In genomic region chr11:66638177-66639065, GRCh38 we compare ENCODE assay signal across 8 cellular contexts. TPM values are rescaled to one million over a fixed set of nuclear protein-coding genes. Genes with fewer than 3 reads are reported as not detected.
DNase-seq lines count a peak whose midpoint lies in the region; ATAC-seq and TF ChIP-seq lines count a peak whose summit lies in the region.

Gene RBM4 (plus strand): TSS chr11:66638703. CDS start chr11:66639712, 1,009 bp downstream.

- POLR2A ChIA-PET in IMR-90 (lab: Charles Lee; ENCODE audit: unreplicated experiment), result interaction anchor here (0.6 to 2.3 kb wide), 6 partner anchors 11 to 71 kb away, joined by 3 to 17 read pairs (median 6); no protein-coding TSS in a partner anchor

- H2BK5ac ChIP-seq in IMR-90 (ENCODE audit: low read depth, low read length, poor library complexity, severe bottlenecking), result peak within 1 kb of the TSS; percentile 75

- TF ChIP-seq CTCF in IMR-90 (conservative IDR thresholded peaks at IDR 0.05; ENCODE audit: low read depth, low read length), result no peak; the same call in 1 of the 2 replicates

- H3K4ac ChIP-seq in IMR-90 (ENCODE audit: low read depth, low read length), result peak within 1 kb of the TSS; percentile 96

- ATAC-seq in GM21528 (IDR thresholded peaks at IDR 0.05; ENCODE audit: low FRiP score, unreplicated experiment), result peak; percentile 94
- peak; percentile 95 for ATAC-seq in IMR-90 (ENCODE audit: low read depth)

- H4K91ac ChIP-seq in IMR-90 (ENCODE audit: insufficient read depth, low read depth, low read length), result peak within 1 kb of the TSS; percentile 92

- H3K79me1 ChIP-seq in IMR-90 (ENCODE audit: low read depth in 1 of 2, low read length in 2 of 2), result peaks cover 7 to 75% of the 10 kb centered on the region in 2 experiments; a peak in 2 of 4 replicates

- peak within 1 kb of the TSS; percentile 77 for H4K5ac ChIP-seq in IMR-90 (ENCODE audit: low read depth, low read length)

- H2AFZ ChIP-seq in IMR-90 (replicated peaks; ENCODE audit: low read length, poor library complexity), result peak within 1 kb of the TSS; percentile 89

- peaks cover 7% of the 10 kb centered on the region; the same call in 1 of the 2 replicates for H3K9me1 ChIP-seq in IMR-90 (ENCODE audit: insufficient read depth, low read length)

- H3K4me1 ChIP-seq in IMR-90 (ENCODE audit: control insufficient read depth, insufficient read depth, low read length), result peaks cover 17% of the 10 kb centered on the region

- peak within 1 kb of the TSS; percentile 76 for H3K4me3 ChIP-seq in IMR-90 (ENCODE audit: insufficient read depth, low read depth, low read length)

- no peak within 1 kb of the TSS for H2BK20ac ChIP-seq in IMR-90 (ENCODE audit: low read depth, low read length)

- 0% methylated on average over 41 of the region's 63 CpGs; no CpG with 5 or more reads in 1 of the 2 experiments for WGBS in IMR-90 (ENCODE audit: extremely low coverage in 2 of 2, insufficient read length in 1 of 2), 2 experiments

- peak within 1 kb of the TSS; percentile 88 for H3K9ac ChIP-seq in IMR-90 (ENCODE audit: low read depth, low read length)

- H3K23ac ChIP-seq in IMR-90 (ENCODE audit: low read depth, low read length), result peak within 1 kb of the TSS; percentile 94

- peak within 1 kb of the TSS; percentile 47 for H3K18ac ChIP-seq in IMR-90 (ENCODE audit: low read depth, low read length)

- peak within 1 kb of the TSS; percentile 91 for H2AK5ac ChIP-seq in IMR-90 (ENCODE audit: low read depth, low read length)

- peak within 1 kb of the TSS; percentile 98 for H3K14ac ChIP-seq in IMR-90 (replicated peaks; ENCODE audit: low read depth, low read length)

- in situ Hi-C loops in IMR-90 (cut with MboI; ENCODE audit: low sequenced_read_pairs), result no loop called here

- peaks cover 19% of the 10 kb centered on the region for H3K36me3 ChIP-seq in IMR-90 (ENCODE audit: control insufficient read depth, insufficient read depth, low read length)

- H3K56ac ChIP-seq in IMR-90 (ENCODE audit: extremely low read depth, insufficient read depth, low read length), result peak within 1 kb of the TSS; percentile 67

- DNase-seq in DMS114 treated with DMSO at 0.1 percent for 48 hours (lab: John Stamatoyannopoulos, UW; ENCODE audit: unreplicated experiment) (peak; percentile 100), IMR-90 (peak; percentile 100), OCI-M1 (lab: John Stamatoyannopoulos, UW) (peak; percentile 99), activated T-cell treated with anti-CD3 and anti-CD28 coated beads for 24 hours (ENCODE audit: low read depth) (peak; percentile 96), epidermal melanocyte (ENCODE audit: insufficient read length, low spot score) (peak; percentile 98), middle frontal gyrus (ENCODE audit: extremely low spot score, low spot score) (peak; percentile 100)
- peak; percentile 82 to 90 for DNase-seq in stimulated activated CD8-positive, alpha-beta memory T cell treated with anti-CD3 and anti-CD28 coated beads, Interleukin-2, amount 100 ng/mL, for 48 hours (ENCODE audit: low read depth in 2 of 2)

- BruUV-seq in IMR-90 (replicated peaks; lab: Mats Ljungman, UMichigan), result TSS peak; percentile 38

- no peak within 1 kb of the TSS for H2BK15ac ChIP-seq in IMR-90 (ENCODE audit: low read depth, low read length)

- CTCF ChIA-PET in IMR-90 (lab: Yijun Ruan, JAX), result interaction anchor here (0.5 to 1.6 kb wide), 5 partner anchors 20 to 290 kb away, joined by 3 to 6 read pairs (median 3); partner anchors contain the start of genes CCDC87 and CCS

- peak within 1 kb of the TSS; percentile 87 for H3K27ac ChIP-seq in IMR-90 (ENCODE audit: insufficient read depth, low read length)

- peak within 1 kb of the TSS; percentile 65 to 96 for H4K8ac ChIP-seq in IMR-90 (ENCODE audit: low read depth in 2 of 2, low read length in 2 of 2)

- H3K4me2 ChIP-seq in IMR-90 (ENCODE audit: low read depth, low read length), result peak within 1 kb of the TSS; percentile 93

- peak; percentile 93 for TF ChIP-seq POLR2A in IMR-90 (IDR thresholded peaks at IDR 0.05; ENCODE audit: low read depth, low read length)

- H3K27me3 ChIP-seq in IMR-90 (ENCODE audit: control insufficient read depth, insufficient read depth, low read length), result no peaks in the 10 kb centered on the region

- no peaks in the 10 kb centered on the region for H3K9me3 ChIP-seq in IMR-90 (ENCODE audit: control insufficient read depth, insufficient read depth, low read length)

- H4K20me1 ChIP-seq in IMR-90 (ENCODE audit: insufficient read depth, low read length), result peaks cover 76% of the 10 kb centered on the region

- H2BK120ac ChIP-seq in IMR-90 (ENCODE audit: low read depth, low read length), result peak within 1 kb of the TSS; percentile 32; the same call in 1 of the 2 replicates

- H2AK9ac ChIP-seq in IMR-90 (replicated peaks; ENCODE audit: low read depth, low read length, poor library complexity), result peak within 1 kb of the TSS; percentile 98

- TF ChIP-seq RAD21 in IMR-90 (IDR thresholded peaks at IDR 0.05; ENCODE audit: low read length), result no peak

- intact Hi-C loops in IMR-90 (cut with micrococcal nuclease), result loop anchor here (2.0 kb wide), 2 partner anchors 22 to 92 kb away; partner anchors contain the start of genes ACTN3, RBM14 and ZDHHC24

- dilution Hi-C loops in IMR-90 (cut with HindIII; ENCODE audit: low sequenced_read_pairs, unreplicated experiment), result no loop called here

TF ChIP-seq in IMR-90, 13 proteins besides CTCF, POLR2A, EP300 and RAD21:
- TF ChIP-seq ELK1 (IDR thresholded peaks at IDR 0.05; ENCODE audit: borderline replicate concordance, low read depth, low read length) (no peak), CEBPB (IDR thresholded peaks at IDR 0.05; ENCODE audit: low read depth, low read length) (peak; percentile 93), CHD1 (IDR thresholded peaks at IDR 0.05; ENCODE audit: low read depth, low read length) (peak; percentile 89; the same call in 1 of the 2 replicates), NFE2L2 (IDR thresholded peaks at IDR 0.05; ENCODE audit: low read depth, low read length) (no peak), BHLHE40 (IDR thresholded peaks at IDR 0.05; ENCODE audit: low read depth, low read length) (peak; percentile 18; the same call in 1 of the 2 replicates), MAFK (IDR thresholded peaks at IDR 0.05; ENCODE audit: low read depth, low read length) (no peak; the same call in 1 of the 2 replicates), MAZ (IDR thresholded peaks at IDR 0.05; ENCODE audit: borderline replicate concordance, low read depth, low read length) (no peak), SMC3 (IDR thresholded peaks at IDR 0.05; ENCODE audit: low read depth, low read length) (no peak), RCOR1 (IDR thresholded peaks at IDR 0.05; ENCODE audit: insufficient replicate concordance, low read length) (no peak), FOS (IDR thresholded peaks at IDR 0.05; ENCODE audit: low read depth, low read length) (peak; percentile 40; the same call in 1 of the 2 replicates), USF2 (IDR thresholded peaks at IDR 0.05; ENCODE audit: low read depth, low read length) (0 out of 2 replicates have a peak, but pooled peaks have one; percentile 29), RFX5 (IDR thresholded peaks at IDR 0.05; ENCODE audit: low read depth, low read length) (no peak), MXI1 (IDR thresholded peaks at IDR 0.05; ENCODE audit: borderline replicate concordance, low read depth, low read length) (peak; percentile 71)

RNA-seq across cellular contexts. Expression of gene RBM4, which starts in this region (rescaled TPM):
- total RNA-seq in IMR-90 (2012; rRNA removed), result 175 and 198 TPM in 2 replicates
- 165 and 176 TPM in 2 replicates for polyA plus RNA-seq in IMR-90 (2012; rRNA removed)
- 116 and 153 TPM in 2 replicates for polyA plus RNA-seq in IMR-90 (2012; cell fraction: cytosol; rRNA removed)
- 101 and 183 TPM in 2 replicates for polyA plus RNA-seq in IMR-90 (2012; cell fraction: nucleus; rRNA removed; ENCODE audit: low replicate concordance)

Comparison
In these comparisons a context has a peak if more than half of its experiments do, and no peak if none do; other contexts are left out.
1. Peak in every context shown above with its lines: DNase-seq, ATAC-seq, H3K4me3 ChIP-seq and H3K27ac ChIP-seq.